Comparison of ENCODE assay signal across 14 cellular contexts in genomic region chr2:135600915-135601314, GRCh38.
DNase-seq lines count a peak whose midpoint lies in the region; FAIRE-seq and TF ChIP-seq lines count a peak whose summit lies in the region.
"Had no signal": no experiment of that assay in that cellular context is flagged by ENCODE, and none has a peak within 500 bp of the region (broad histone marks: within the 10 kb centered on the region; RNA-seq: fewer than 3 reads in every experiment).

No MANE protein-coding gene starts in this region.

- peaks cover 11% of the 10 kb centered on the region for H4K20me1 ChIP-seq in astrocyte (ENCODE audit: insufficient read depth, low read length)

- no peak for FAIRE-seq in astrocyte (lab: Jason Lieb, UNC)

- no peaks in the 10 kb centered on the region for H3K36me3 Mint-ChIP-seq in astrocyte (ENCODE audit: low read depth, unreplicated experiment)

- H3K4me1 ChIP-seq in astrocyte (ENCODE audit: insufficient read depth, low read length), result no peaks in the 10 kb centered on the region

- peaks cover 5% of the 10 kb centered on the region for H3K79me2 ChIP-seq in astrocyte (ENCODE audit: insufficient read depth, low read length)

- H3K4me3 Mint-ChIP-seq in astrocyte (ENCODE audit: unreplicated experiment), result no peak overlapping the region
- H3K4me3 Mint-ChIP-seq: CD14-positive monocyte had no signal

- H3K9ac ChIP-seq in astrocyte (ENCODE audit: low read length), result no peak overlapping the region

- no peaks in the 10 kb centered on the region for H3K9me3 ChIP-seq in astrocyte (ENCODE audit: insufficient read depth, low read depth, low read length)
- H3K9me3 ChIP-seq: gastrocnemius medialis had no signal

- H3K36me3 ChIP-seq in astrocyte (ENCODE audit: insufficient read depth, low read length), result peaks cover 6% of the 10 kb centered on the region

- H3K4me3 ChIP-seq in Jurkat, Clone E6-1 (ENCODE audit: low read length), result no peak overlapping the region
- H3K4me3 ChIP-seq in astrocyte (ENCODE audit: insufficient read depth, low read depth, low read length), result no peak overlapping the region
- H3K4me3 ChIP-seq: gastrocnemius medialis had no signal

- TF ChIP-seq CTCF in AG09319 (IDR thresholded peaks at IDR 0.05; ENCODE audit: low read depth, low read length) (peak; percentile 13), astrocyte (IDR thresholded peaks at IDR 0.05; ENCODE audit: insufficient read depth, low read depth, low read length) (peak; percentile 7)

- H3K9me3 Mint-ChIP-seq in astrocyte (ENCODE audit: unreplicated experiment), result no peaks in the 10 kb centered on the region
- H3K9me3 Mint-ChIP-seq: CD14-positive monocyte had no signal

- peaks cover 4% of the 10 kb centered on the region for H3K4me1 Mint-ChIP-seq in astrocyte (ENCODE audit: low read depth, unreplicated experiment)

- H2AFZ ChIP-seq in astrocyte (ENCODE audit: low read depth, low read length), result no peak overlapping the region

- no peak overlapping the region for H3K4me2 ChIP-seq in astrocyte (ENCODE audit: low read length)

- no peaks in the 10 kb centered on the region for H3K27me3 ChIP-seq in astrocyte (ENCODE audit: insufficient read depth, low read length)
- H3K27me3 ChIP-seq: gastrocnemius medialis had no signal

- no peaks in the 10 kb centered on the region for H3K27me3 Mint-ChIP-seq in astrocyte (ENCODE audit: low read depth, unreplicated experiment)

- DNase-seq in AG09319 (ENCODE audit: extremely low read depth, low read depth) (no peak), astrocyte (ENCODE audit: low read depth) (no peak), inferior parietal cortex (ENCODE audit: extremely low spot score) (peak; percentile 58), iPS-NIHi7 (ENCODE audit: extremely low spot score) (no peak), NCI-H187 treated with DMSO at 0.1 percent for 48 hours (lab: John Stamatoyannopoulos, UW) (no peak), AG08396 (ENCODE audit: low spot score) (no peak), SHP77 (lab: John Stamatoyannopoulos, UW) (no peak)
- DNase-seq in Jurkat, Clone E6-1 (ENCODE audit: low read depth, low spot score), result peak; percentile 24
- DNase-seq: activated CD4-positive, alpha-beta T cell treated with anti-CD3 and anti-CD28 coated beads, Interleukin-2, amount 50 U/mL, for 1 hour; activated gamma-delta T cell; cerebellar nuclear complex; gastrocnemius medialis; NCI-H1436 had no signal

- H3K27ac Mint-ChIP-seq in astrocyte (ENCODE audit: unreplicated experiment), result no peak overlapping the region

- H3K27ac ChIP-seq in astrocyte (ENCODE audit: low read depth, low read length), result no peak overlapping the region
- H3K27ac ChIP-seq: gastrocnemius medialis had no signal

Comparison
In these comparisons a context has a peak if more than half of its experiments do, and no peak if none do; other contexts are left out.
1. DNase-seq: peak in Jurkat, Clone E6-1 (single experiment) and inferior parietal cortex (single experiment); none in AG09319 (single experiment), astrocyte (single experiment), iPS-NIHi7 (single experiment), NCI-H187 treated with DMSO at 0.1 percent for 48 hours (single experiment), AG08396 (single experiment) and SHP77 (0 of 2).